In genomic region chr6:87630746-87631145, GRCh38 we compare ENCODE assay signal across 37 cellular contexts.
"Had no signal": no experiment of that assay in that cellular context is flagged by ENCODE, and none has a peak within 500 bp of the region (broad histone marks: within the 10 kb centered on the region; RNA-seq: fewer than 3 reads in every experiment).

No MANE protein-coding gene starts in this region.

- H3K27ac ChIP-seq: ascending aorta, body of pancreas, brain microvascular endothelial cell, breast epithelium, VCaP had no signal

- H3K9me3 ChIP-seq: ascending aorta, body of pancreas, breast epithelium had no signal

- ATAC-seq: activated CD8-positive, alpha-beta T cell treated with anti-CD3 and anti-CD28 coated beads for 36 hours; activated naive CD4-positive, alpha-beta T cell treated with anti-CD3 and anti-CD28 coated beads, Interleukin-2, amount 50 U/mL, for 72 hours; activated T-cell treated with anti-CD3 and anti-CD28 coated beads, Interleukin-2, amount 50 U/mL, for 4 hours; activated T-cell treated with anti-CD3 and anti-CD28 coated beads, Interleukin-2, amount 50 U/mL, for 72 hours; activated T-helper 17 cell treated with anti-CD3 and anti-CD28 coated beads, Interleukin-2, amount 50 U/mL, for 72 hours; body of pancreas had no signal

- H3K4me3 ChIP-seq: ascending aorta, body of pancreas, breast epithelium had no signal

- H3K27ac Mint-ChIP-seq: activated B cell treated with CpG ODN at 0.5 μM for 24 hours; activated CD4-positive, alpha-beta memory T cell treated with anti-CD3 and anti-CD28 coated beads for 36 hours; activated CD4-positive, alpha-beta T cell treated with anti-CD3 and anti-CD28 coated beads, Interleukin-2, amount 10 ng/mL, durations not matched to agents 24 days and 14 days; activated CD8-positive, alpha-beta T cell treated with anti-CD3 and anti-CD28 coated beads for 36 hours; activated naive CD4-positive, alpha-beta T cell treated with anti-CD3 and anti-CD28 coated beads for 36 hours; activated naive CD4-positive, alpha-beta T cell treated with anti-CD3 and anti-CD28 coated beads, Interleukin-2, amount 50 U/mL, for 72 hours; activated naive CD8-positive, alpha-beta T cell treated with anti-CD3 and anti-CD28 coated beads for 36 hours; activated T-cell treated with anti-CD3 and anti-CD28 coated beads, Interleukin-2, amount 50 U/mL, for 72 hours; activated T-helper 1 cell treated with anti-CD3 and anti-CD28 coated beads, Interleukin-12 subunit alpha, Interleukin-12 subunit beta, Interleukin-2, Interleukin-4 antibody, amounts not matched to agents 30 ng/mL and 10 ng/mL and 1 ng/mL, durations not matched to agents 14 hours and 24 hours and 36 hours; activated T-helper 17 cell treated with anti-CD3 and anti-CD28 coated beads, Interleukin-2, amount 50 U/mL, for 72 hours; T-helper 1 cell treated with Interleukin-12 subunit alpha and Interleukin-12 subunit beta and Interleukin-4 antibody, amounts not matched to agents 30 μg/mL and 1 μg/mL, for 36 hours; T-helper 2 cell treated with Interferon-gamma antibody and Interleukin-4, amounts not matched to agents 5 μg/mL and 100 μg/mL, for 36 hours had no signal

- H3K27me3 ChIP-seq: ascending aorta, body of pancreas, brain microvascular endothelial cell, breast epithelium had no signal

- DNase-seq: activated B cell treated with CpG ODN at 0.5 μM for 24 hours; activated CD4-positive, alpha-beta memory T cell treated with anti-CD3 and anti-CD28 coated beads for 36 hours; activated CD4-positive, alpha-beta T cell treated with anti-CD3 and anti-CD28 coated beads for 4 hours; activated CD4-positive, alpha-beta T cell treated with anti-CD3 and anti-CD28 coated beads, Interleukin-2, amount 10 ng/mL, durations not matched to agents 24 days and 14 days; activated CD4-positive, alpha-beta T cell treated with anti-CD3 and anti-CD28 coated beads, Interleukin-2, amount 50 U/mL, for 1 hour; activated CD4-positive, alpha-beta T cell treated with anti-CD3 and anti-CD28 coated beads, Interleukin-2, amount 50 U/mL, for 4 hours; activated CD4-positive, CD25-positive, alpha-beta regulatory T cell treated with anti-CD3 and anti-CD28 coated beads, Interleukin-2, amount 50 U/mL, for 72 hours; activated CD8-positive, alpha-beta memory T cell treated with anti-CD3 and anti-CD28 coated beads, Interleukin-2, amount 50 U/mL, for 4 hours; activated CD8-positive, alpha-beta T cell treated with anti-CD3 and anti-CD28 coated beads for 36 hours; activated effector memory CD4-positive, alpha-beta T cell treated with anti-CD3 and anti-CD28 coated beads, Interleukin-2, amount 50 U/mL, for 16 hours; activated gamma-delta T cell treated with Interleukin-2 at 50 U/mL for 16 hours; activated naive CD4-positive, alpha-beta T cell; activated naive CD4-positive, alpha-beta T cell treated with anti-CD3 and anti-CD28 coated beads for 36 hours; activated naive CD4-positive, alpha-beta T cell treated with anti-CD3 and anti-CD28 coated beads, Interleukin-2, amount 50 U/mL, for 16 hours; activated naive CD8-positive, alpha-beta T cell treated with anti-CD3 and anti-CD28 coated beads for 36 hours; activated T-cell treated with anti-CD3 and anti-CD28 coated beads for 4 hours; activated T-cell treated with anti-CD3 and anti-CD28 coated beads, Interleukin-2, amount 50 U/mL, for 1 hour; activated T-cell treated with anti-CD3 and anti-CD28 coated beads, Interleukin-2, amount 50 U/mL, for 4 hours; activated T-cell treated with anti-CD3 and anti-CD28 coated beads, Interleukin-2, amount 50 U/mL, for 72 hours; amniotic stem cell; body of pancreas; caudate nucleus; cerebellar nuclear complex; T-helper 1 cell; T-helper 2 cell; T-helper 9 cell had no signal

- H3K36me3 ChIP-seq: breast epithelium had no signal

- H3K9me3 Mint-ChIP-seq: activated B cell treated with CpG ODN at 0.5 μM for 24 hours; activated CD4-positive, alpha-beta memory T cell treated with anti-CD3 and anti-CD28 coated beads for 36 hours; activated CD8-positive, alpha-beta T cell treated with anti-CD3 and anti-CD28 coated beads for 36 hours; activated naive CD4-positive, alpha-beta T cell treated with anti-CD3 and anti-CD28 coated beads for 36 hours; activated naive CD4-positive, alpha-beta T cell treated with anti-CD3 and anti-CD28 coated beads, Interleukin-2, amount 50 U/mL, for 72 hours; activated naive CD8-positive, alpha-beta T cell treated with anti-CD3 and anti-CD28 coated beads for 36 hours; activated T-cell treated with anti-CD3 and anti-CD28 coated beads, Interleukin-2, amount 50 U/mL, for 4 hours; activated T-cell treated with anti-CD3 and anti-CD28 coated beads, Interleukin-2, amount 50 U/mL, for 72 hours; activated T-helper 1 cell treated with anti-CD3 and anti-CD28 coated beads, Interleukin-12 subunit alpha, Interleukin-12 subunit beta, Interleukin-2, Interleukin-4 antibody, amounts not matched to agents 30 ng/mL and 10 ng/mL and 1 ng/mL, durations not matched to agents 14 hours and 24 hours and 36 hours; activated T-helper 17 cell treated with anti-CD3 and anti-CD28 coated beads, Interleukin-2, amount 50 U/mL, for 72 hours; central memory CD8-positive, alpha-beta T cell; T-helper 1 cell treated with Interleukin-12 subunit alpha and Interleukin-12 subunit beta and Interleukin-4 antibody, amounts not matched to agents 30 μg/mL and 1 μg/mL, for 36 hours; T-helper 2 cell treated with Interferon-gamma antibody and Interleukin-4, amounts not matched to agents 5 μg/mL and 100 μg/mL, for 36 hours had no signal

- H3K4me1 ChIP-seq: ascending aorta, body of pancreas, breast epithelium had no signal

- H3K4me3 Mint-ChIP-seq: activated B cell treated with CpG ODN at 0.5 μM for 24 hours; activated CD4-positive, alpha-beta memory T cell treated with anti-CD3 and anti-CD28 coated beads for 36 hours; activated CD4-positive, alpha-beta T cell treated with anti-CD3 and anti-CD28 coated beads, Interleukin-2, amount 10 ng/mL, durations not matched to agents 24 days and 14 days; activated CD8-positive, alpha-beta T cell treated with anti-CD3 and anti-CD28 coated beads for 36 hours; activated naive CD4-positive, alpha-beta T cell treated with anti-CD3 and anti-CD28 coated beads for 36 hours; activated naive CD8-positive, alpha-beta T cell treated with anti-CD3 and anti-CD28 coated beads for 36 hours; activated T-cell treated with anti-CD3 and anti-CD28 coated beads, Interleukin-2, amount 50 U/mL, for 4 hours; activated T-cell treated with anti-CD3 and anti-CD28 coated beads, Interleukin-2, amount 50 U/mL, for 72 hours; activated T-helper 1 cell treated with anti-CD3 and anti-CD28 coated beads, Interleukin-12 subunit alpha, Interleukin-12 subunit beta, Interleukin-2, Interleukin-4 antibody, amounts not matched to agents 30 ng/mL and 10 ng/mL and 1 ng/mL, durations not matched to agents 14 hours and 24 hours and 36 hours; activated T-helper 17 cell treated with anti-CD3 and anti-CD28 coated beads, Interleukin-2, amount 50 U/mL, for 72 hours; central memory CD8-positive, alpha-beta T cell; T-helper 1 cell treated with Interleukin-12 subunit alpha and Interleukin-12 subunit beta and Interleukin-4 antibody, amounts not matched to agents 30 μg/mL and 1 μg/mL, for 36 hours; T-helper 2 cell treated with Interferon-gamma antibody and Interleukin-4, amounts not matched to agents 5 μg/mL and 100 μg/mL, for 36 hours had no signal

- H3K4me1 Mint-ChIP-seq: activated B cell treated with CpG ODN at 0.5 μM for 24 hours; central memory CD8-positive, alpha-beta T cell had no signal

- FAIRE-seq: TTC549 had no signal

- H3K27me3 Mint-ChIP-seq: activated B cell treated with CpG ODN at 0.5 μM for 24 hours; activated CD4-positive, alpha-beta memory T cell treated with anti-CD3 and anti-CD28 coated beads for 36 hours; activated CD4-positive, alpha-beta T cell treated with anti-CD3 and anti-CD28 coated beads, Interleukin-2, amount 10 ng/mL, durations not matched to agents 24 days and 14 days; activated CD8-positive, alpha-beta T cell treated with anti-CD3 and anti-CD28 coated beads for 36 hours; activated naive CD8-positive, alpha-beta T cell treated with anti-CD3 and anti-CD28 coated beads for 36 hours; activated T-helper 17 cell treated with anti-CD3 and anti-CD28 coated beads, Interleukin-2, amount 50 U/mL, for 72 hours; central memory CD8-positive, alpha-beta T cell had no signal
